ENCODE assay signal across 9 cellular contexts in the genomic region with DNA sequence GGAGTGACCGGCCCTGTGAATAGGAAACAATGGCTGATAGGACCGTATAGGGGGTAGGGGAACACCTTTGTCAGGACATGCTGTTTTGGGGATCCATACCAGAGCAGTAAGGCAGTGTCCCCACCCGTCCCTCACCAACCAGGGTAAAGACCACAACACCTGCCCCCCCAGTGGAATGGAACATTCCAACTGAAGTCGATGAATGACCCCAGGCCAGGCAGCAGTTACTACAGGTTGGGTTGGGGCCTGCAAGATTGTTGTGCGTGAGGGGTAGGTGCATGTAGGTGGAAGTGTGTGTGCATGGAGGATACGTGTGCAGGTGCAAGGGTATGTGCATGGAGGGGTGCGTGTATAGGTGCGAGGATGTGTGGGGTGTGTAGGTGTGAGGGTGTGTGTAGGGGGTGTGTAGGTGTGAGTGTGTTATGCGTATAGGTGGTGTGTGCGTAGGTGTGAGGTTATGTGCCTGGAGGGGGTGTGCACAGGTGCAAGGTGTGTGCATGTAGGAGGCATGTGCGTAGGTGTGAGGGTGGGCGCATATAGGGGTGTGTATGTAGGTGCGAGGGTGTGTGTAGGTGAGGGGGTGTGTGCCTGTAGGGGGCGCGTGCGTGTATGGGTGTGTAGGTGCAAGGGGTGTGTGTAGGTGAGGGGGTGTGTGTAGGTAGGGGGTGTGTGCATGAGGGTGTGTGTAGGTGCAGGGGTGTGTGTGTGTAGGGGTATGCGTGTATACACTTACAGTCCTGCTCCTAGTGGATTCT. TPM values are rescaled to one million over a fixed set of nuclear protein-coding genes. Genes with fewer than 3 reads are reported as not detected.
DNase-seq lines count a peak whose midpoint lies in the region; ATAC-seq and TF ChIP-seq lines count a peak whose summit lies in the region.
"Had no signal": no experiment of that assay in that cellular context is flagged by ENCODE, and none has a peak within 500 bp of the region (broad histone marks: within the 10 kb centered on the region; RNA-seq: fewer than 3 reads in every experiment).

No MANE protein-coding gene starts in this region.

- H3K27ac Mint-ChIP-seq in activated naive CD4-positive, alpha-beta T cell treated with anti-CD3 and anti-CD28 coated beads for 36 hours = peak overlapping the region; percentile 94
- H3K27ac Mint-ChIP-seq in activated CD8-positive, alpha-beta T cell treated with anti-CD3 and anti-CD28 coated beads for 36 hours = peak overlapping the region; percentile 70

- intact Hi-C loops in activated naive CD4-positive, alpha-beta T cell treated with anti-CD3 and anti-CD28 coated beads for 36 hours (cut with micrococcal nuclease) = no loop called here
- intact Hi-C loops in activated CD8-positive, alpha-beta T cell treated with anti-CD3 and anti-CD28 coated beads for 36 hours (cut with micrococcal nuclease) = no loop called here
- intact Hi-C loops in testis (cut with DNase I; ENCODE audit: low total_unique reads) = loop anchor here (10.0 kb wide), 1 partner anchor 64 kb away; no protein-coding TSS in a partner anchor

- no peak for TF ChIP-seq EP300 in gastroesophageal sphincter (IDR thresholded peaks at IDR 0.05)

- peak; percentile 31 for DNase-seq in activated naive CD4-positive, alpha-beta T cell treated with anti-CD3 and anti-CD28 coated beads for 36 hours
- no peak for DNase-seq in activated naive CD4-positive, alpha-beta T cell treated with Interleukin-2 at 50 U/mL for 16 hours
- no peak for DNase-seq in activated CD8-positive, alpha-beta T cell treated with anti-CD3 and anti-CD28 coated beads for 36 hours
- DNase-seq in testis (no peak), NCI-H1436 treated with DMSO at 0.1 percent for 48 hours (lab: John Stamatoyannopoulos, UW) (no peak), NCI-H82 (lab: John Stamatoyannopoulos, UW) (no peak)
- DNase-seq: SIG-M5 had no signal

- no peaks in the 10 kb centered on the region for H3K9me3 ChIP-seq in gastroesophageal sphincter
- no peaks in the 10 kb centered on the region for H3K9me3 ChIP-seq in testis

- no peak for ATAC-seq in activated CD8-positive, alpha-beta T cell treated with anti-CD3 and anti-CD28 coated beads for 36 hours
- ATAC-seq in gastroesophageal sphincter (no peak), GM21737 (IDR thresholded peaks at IDR 0.05; ENCODE audit: unreplicated experiment) (no peak)

- H3K27ac ChIP-seq in gastroesophageal sphincter (peak overlapping the region in 3 of 4 donors; percentile 83 to 84 (median 83)), testis (peak overlapping the region; percentile 20 to 85)

- H3K4me1 Mint-ChIP-seq in activated naive CD4-positive, alpha-beta T cell treated with anti-CD3 and anti-CD28 coated beads for 36 hours (ENCODE audit: low read depth) = peaks cover 54% of the 10 kb centered on the region
- peaks cover 46% of the 10 kb centered on the region for H3K4me1 Mint-ChIP-seq in activated CD8-positive, alpha-beta T cell treated with anti-CD3 and anti-CD28 coated beads for 36 hours (ENCODE audit: low read depth)

- H3K4me1 ChIP-seq in gastroesophageal sphincter = peaks cover 4 to 81% (median 35%) of the 10 kb centered on the region in 3 donors
- H3K4me1 ChIP-seq in testis = peaks cover 52% of the 10 kb centered on the region

- no peaks in the 10 kb centered on the region for H3K27me3 ChIP-seq in gastroesophageal sphincter
- H3K27me3 ChIP-seq in testis = no peaks in the 10 kb centered on the region

- H3K4me3 Mint-ChIP-seq in activated naive CD4-positive, alpha-beta T cell treated with anti-CD3 and anti-CD28 coated beads for 36 hours = peak overlapping the region; percentile 84
- H3K4me3 Mint-ChIP-seq in activated CD8-positive, alpha-beta T cell treated with anti-CD3 and anti-CD28 coated beads for 36 hours = peak overlapping the region; percentile 83

- 81 to 82% methylated on average over 13 to 15 of the region's 17 CpGs for WGBS in gastroesophageal sphincter (ENCODE audit: low coverage in 1 of 2), 2 donors
- 74% methylated on average over 17 of the region's 17 CpGs for WGBS in testis, 2 donors

- no peaks in the 10 kb centered on the region for H3K27me3 Mint-ChIP-seq in activated naive CD4-positive, alpha-beta T cell treated with anti-CD3 and anti-CD28 coated beads for 36 hours (ENCODE audit: low read depth)
- no peaks in the 10 kb centered on the region for H3K27me3 Mint-ChIP-seq in activated CD8-positive, alpha-beta T cell treated with anti-CD3 and anti-CD28 coated beads for 36 hours

- H3K9me3 Mint-ChIP-seq in activated naive CD4-positive, alpha-beta T cell treated with anti-CD3 and anti-CD28 coated beads for 36 hours = no peaks in the 10 kb centered on the region
- no peaks in the 10 kb centered on the region for H3K9me3 Mint-ChIP-seq in activated CD8-positive, alpha-beta T cell treated with anti-CD3 and anti-CD28 coated beads for 36 hours

- no peak for TF ChIP-seq POLR2A in gastroesophageal sphincter (IDR thresholded peaks at IDR 0.05)
- TF ChIP-seq POLR2A in testis (IDR thresholded peaks at IDR 0.05) = no peak

- H3K4me3 ChIP-seq in gastroesophageal sphincter (peak overlapping the region in 1 of 2 donors; percentile 84), testis (peak overlapping the region in 1 of 2 donors; percentile 81)

- no peak for TF ChIP-seq CTCF in activated CD8-positive, alpha-beta T cell treated with anti-CD3 and anti-CD28 coated beads for 36 hours (IDR thresholded peaks at IDR 0.05)
- TF ChIP-seq CTCF in gastroesophageal sphincter (IDR thresholded peaks at IDR 0.05) (no peak), testis (IDR thresholded peaks at IDR 0.05) (no peak)

- peaks cover 4% of the 10 kb centered on the region for H3K36me3 Mint-ChIP-seq in activated naive CD4-positive, alpha-beta T cell treated with anti-CD3 and anti-CD28 coated beads for 36 hours (ENCODE audit: low read depth)
- H3K36me3 Mint-ChIP-seq in activated CD8-positive, alpha-beta T cell treated with anti-CD3 and anti-CD28 coated beads for 36 hours (ENCODE audit: low read depth) = peaks cover 10% of the 10 kb centered on the region

- CTCF ChIA-PET in activated naive CD4-positive, alpha-beta T cell treated with anti-CD3 and anti-CD28 coated beads for 36 hours (lab: Charles Lee) = interaction anchor here (0.9 to 1.9 kb wide), 5 partner anchors 32 to 177 kb away, joined by 3 to 6 read pairs (median 4); partner anchors contain the start of gene PISD
- CTCF ChIA-PET in activated CD8-positive, alpha-beta T cell treated with anti-CD3 and anti-CD28 coated beads for 36 hours (lab: Charles Lee) = interaction anchor here (1.1 to 2.2 kb wide), 2 partner anchors 13 to 178 kb away, joined by 3 to 12 read pairs; no protein-coding TSS in a partner anchor

- H3K36me3 ChIP-seq in gastroesophageal sphincter (no peaks in the 10 kb centered on the region), testis (ENCODE audit: low read depth, missing control alignments) (no peaks in the 10 kb centered on the region)

- POLR2A ChIA-PET in activated CD8-positive, alpha-beta T cell treated with anti-CD3 and anti-CD28 coated beads for 36 hours (lab: Charles Lee) = interaction anchor here (1.1 to 3.3 kb wide), 4 partner anchors 9 to 140 kb away, joined by 3 to 16 read pairs (median 6); no protein-coding TSS in a partner anchor

RNA-seq across cellular contexts. Expression of gene PISD, which starts 32.9 kb away (rescaled TPM):
- 10 to 100 TPM; 45.6 to 45.7 TPM for total RNA-seq in activated naive CD4-positive, alpha-beta T cell treated with anti-CD3 and anti-CD28 coated beads for 36 hours
- total RNA-seq in activated CD8-positive, alpha-beta T cell treated with anti-CD3 and anti-CD28 coated beads for 36 hours = 10 to 100 TPM; 33.9 to 35.9 TPM
- total RNA-seq in gastroesophageal sphincter (10 to 100 TPM; 10.1 to 32.7 (median 19.2) TPM), testis (100 to 1,000 TPM; 120 to 126 TPM)
- polyA plus RNA-seq in testis (ENCODE audit: insufficient read depth, low read depth, low replicate concordance) = 93.5 TPM
